ENCODE assay signal across 16 cellular contexts in the genomic region with DNA sequence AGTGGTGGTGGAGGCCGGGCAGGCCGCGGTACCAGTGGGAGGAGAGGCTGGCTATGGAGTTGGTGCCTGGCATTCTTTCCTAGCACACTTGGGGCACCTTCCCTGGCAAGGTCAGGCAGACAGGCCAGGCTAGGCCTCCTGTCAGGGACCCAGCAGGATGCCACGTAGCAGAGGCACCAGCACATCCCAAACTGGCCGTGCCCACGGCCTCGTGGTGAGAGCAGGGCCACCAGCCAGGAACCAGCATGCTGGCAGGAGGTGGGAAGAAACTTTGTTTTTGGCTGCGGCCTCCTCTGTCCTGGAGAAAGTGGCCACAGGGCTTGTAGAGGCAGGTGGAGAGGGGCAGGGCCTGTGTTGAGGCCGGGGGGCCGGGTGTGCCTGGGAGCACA. TPM values are rescaled to one million over a fixed set of nuclear protein-coding genes. Genes with fewer than 3 reads are reported as not detected.
"Had no signal": no experiment of that assay in that cellular context is flagged by ENCODE, and none has a peak within 500 bp of the region (broad histone marks: within the 10 kb centered on the region; RNA-seq: fewer than 3 reads in every experiment).

No MANE protein-coding gene starts in this region.

- H3K27ac ChIP-seq: esophagus muscularis mucosa, pancreas, sigmoid colon, upper lobe of right lung had no signal

- ATAC-seq: activated T-cell treated with anti-CD3 and anti-CD28 coated beads, Interleukin-2, amount 50 U/mL, for 72 hours; pancreas; upper lobe of right lung had no signal

- H3K27me3 ChIP-seq: pancreas had no signal

- H3K9me3 Mint-ChIP-seq: neural crest cell had no signal

- H3K36me3 ChIP-seq: esophagus muscularis mucosa, pancreas, sigmoid colon, upper lobe of right lung had no signal

- FAIRE-seq: pancreas, TTC549 had no signal

- H3K4me3 ChIP-seq: esophagus muscularis mucosa, pancreas, sigmoid colon, upper lobe of right lung had no signal

- DNase-seq: activated CD4-positive, alpha-beta T cell treated with anti-CD3 and anti-CD28 coated beads, Interleukin-2, amount 50 U/mL, for 4 hours; activated effector memory CD4-positive, alpha-beta T cell treated with anti-CD3 and anti-CD28 coated beads, Interleukin-2, amount 50 U/mL, for 16 hours; activated naive CD4-positive, alpha-beta T cell treated with anti-CD3 and anti-CD28 coated beads, Interleukin-2, amount 50 U/mL, for 16 hours; activated T-cell treated with anti-CD3 and anti-CD28 coated beads, Interleukin-2, amount 50 U/mL, for 72 hours; cortex of kidney; islet precursor cell; midbrain; sigmoid colon; SW 1271; upper lobe of right lung had no signal

- H3K9me3 ChIP-seq: pancreas, sigmoid colon, upper lobe of right lung had no signal

- H3K27ac Mint-ChIP-seq: activated T-cell treated with anti-CD3 and anti-CD28 coated beads, Interleukin-2, amount 50 U/mL, for 72 hours had no signal

- H3K4me1 ChIP-seq: esophagus muscularis mucosa, pancreas, sigmoid colon had no signal

- H3K4me3 Mint-ChIP-seq: activated T-cell treated with anti-CD3 and anti-CD28 coated beads, Interleukin-2, amount 50 U/mL, for 72 hours; neural crest cell had no signal

RNA-seq across cellular contexts. Expression of a gene that starts 57.6 kb away (rescaled TPM):
- total RNA-seq: activated CD8-positive, alpha-beta memory T cell treated with anti-CD3 and anti-CD28 coated beads for 36 hours; lung microvascular endothelial cell had no signal
